ENCODE assay signal across 2 cellular contexts in genomic region chr12:58309806-58310205, GRCh38.
TF ChIP-seq lines count a peak whose summit lies in the region.

No MANE protein-coding gene starts in this region.

TF ChIP-seq in IMR-90, 13 proteins besides CTCF, POLR2A, EP300 and RAD21:
- no peak for TF ChIP-seq MAZ (IDR thresholded peaks at IDR 0.05; ENCODE audit: borderline replicate concordance, low read depth, low read length)
- no peak for TF ChIP-seq RCOR1 (IDR thresholded peaks at IDR 0.05; ENCODE audit: insufficient replicate concordance, low read length)
- no peak for TF ChIP-seq CHD1 (IDR thresholded peaks at IDR 0.05; ENCODE audit: low read depth, low read length)
- no peak for TF ChIP-seq ELK1 (IDR thresholded peaks at IDR 0.05; ENCODE audit: borderline replicate concordance, low read depth, low read length)
- TF ChIP-seq MAFK (IDR thresholded peaks at IDR 0.05; ENCODE audit: low read depth, low read length), result no peak
- no peak for TF ChIP-seq USF2 (IDR thresholded peaks at IDR 0.05; ENCODE audit: low read depth, low read length)
- no peak for TF ChIP-seq FOS (IDR thresholded peaks at IDR 0.05; ENCODE audit: low read depth, low read length)
- no peak for TF ChIP-seq SMC3 (IDR thresholded peaks at IDR 0.05; ENCODE audit: low read depth, low read length)
- TF ChIP-seq BHLHE40 (IDR thresholded peaks at IDR 0.05; ENCODE audit: low read depth, low read length), result no peak
- no peak for TF ChIP-seq NFE2L2 (IDR thresholded peaks at IDR 0.05; ENCODE audit: low read depth, low read length)
- no peak for TF ChIP-seq MXI1 (IDR thresholded peaks at IDR 0.05; ENCODE audit: borderline replicate concordance, low read depth, low read length)
- no peak for TF ChIP-seq CEBPB (IDR thresholded peaks at IDR 0.05; ENCODE audit: low read depth, low read length)
- TF ChIP-seq RFX5 (IDR thresholded peaks at IDR 0.05; ENCODE audit: low read depth, low read length), result no peak
TF ChIP-seq in IMR-90: peak in this region for 0.

TF ChIP-seq in HepG2, 621 proteins besides CTCF, POLR2A, EP300 and RAD21:
- no peak for TF ChIP-seq ZNF703 (CRISPR knock-in tag; IDR thresholded peaks at IDR 0.05; ENCODE audit: borderline replicate concordance)
- no peak for TF ChIP-seq FOXP1 (IDR thresholded peaks at IDR 0.05)
- no peak for TF ChIP-seq FOXP1 (CRISPR knock-in tag; IDR thresholded peaks at IDR 0.05)
- TF ChIP-seq PLSCR1 (CRISPR knock-in tag; IDR thresholded peaks at IDR 0.05; ENCODE audit: borderline replicate concordance), result no peak
- no peak for TF ChIP-seq GMEB2 (CRISPR knock-in tag; IDR thresholded peaks at IDR 0.05; ENCODE audit: low read depth)
- TF ChIP-seq PRDM10 (CRISPR knock-in tag; IDR thresholded peaks at IDR 0.05; ENCODE audit: low read depth), result no peak
